In genomic region chr1:111968511-111968910, GRCh38 we compare ENCODE assay signal across 24 cellular contexts. TPM values are rescaled to one million over a fixed set of nuclear protein-coding genes. Genes with fewer than 3 reads are reported as not detected.
DNase-seq lines count a peak whose midpoint lies in the region; ATAC-seq and TF ChIP-seq lines count a peak whose summit lies in the region.
"Had no signal": no experiment of that assay in that cellular context is flagged by ENCODE, and none has a peak within 500 bp of the region (broad histone marks: within the 10 kb centered on the region; RNA-seq: fewer than 3 reads in every experiment).

No MANE protein-coding gene starts in this region.

- TF ChIP-seq POLR2A in spleen (IDR thresholded peaks at IDR 0.05) = no peak

- peaks cover 10% of the 10 kb centered on the region for H3K4me1 ChIP-seq in OCI-LY3 (ENCODE audit: low read length)
- H3K4me1 ChIP-seq in spleen = peaks cover 0 to 17% (median 4%) of the 10 kb centered on the region in 6 donors
- H3K4me1 ChIP-seq: A549, BE2C had no signal

- intact Hi-C loops in posterior vena cava (cut with DNase I) = no loop called here
- intact Hi-C loops in spleen (cut with DNase I; ENCODE audit: low total_unique reads) = no loop called here

- no peaks in the 10 kb centered on the region for H3K79me2 ChIP-seq in OCI-LY3 (ENCODE audit: low read length)

- H2AFZ ChIP-seq in OCI-LY3 (ENCODE audit: low read depth, low read length) = no peak overlapping the region
- H2AFZ ChIP-seq: GM23338 had no signal

- H3K27me3 ChIP-seq in OCI-LY3 (ENCODE audit: low read depth, low read length) (peaks cover 32% of the 10 kb centered on the region; the same call in 1 of the 2 replicates), spleen (replicated peaks in 1 of 7) (peaks cover 0 to 62% (median 0%) of the 10 kb centered on the region in 7 donors)

- ATAC-seq in HG02885 (IDR thresholded peaks at IDR 0.05; ENCODE audit: poor library complexity, unreplicated experiment) = no peak
- ATAC-seq: A549, GM23338, HCT116 had no signal

- WGBS in spleen, 5 donors = 55 to 63% (median 60%) methylated on average over 4 of the region's 4 CpGs

- H3K9me3 ChIP-seq in OCI-LY3 (ENCODE audit: insufficient read depth, low read length) = no peaks in the 10 kb centered on the region
- H3K9me3 ChIP-seq in spleen = no peaks in the 10 kb centered on the region
- H3K9me3 ChIP-seq: A549; BE2C; BLaER1 treated with 17β-estradiol and CSF1 and Interleukin-3, amounts not matched to agents 10 nM and 100 nM had no signal

- no peaks in the 10 kb centered on the region for H3K36me3 ChIP-seq in OCI-LY3 (replicated peaks; ENCODE audit: low read depth, low read length)
- no peaks in the 10 kb centered on the region for H3K36me3 ChIP-seq in spleen
- H3K36me3 ChIP-seq: BE2C; BLaER1 treated with 17β-estradiol and CSF1 and Interleukin-3, amounts not matched to agents 10 nM and 100 nM had no signal

- no peaks in the 10 kb centered on the region for H4K20me1 ChIP-seq in OCI-LY3 (ENCODE audit: insufficient read depth, low read length)

- H3K9ac ChIP-seq in OCI-LY3 (ENCODE audit: low read length) = no peak overlapping the region
- H3K9ac ChIP-seq: BLaER1 treated with 17β-estradiol and CSF1 and Interleukin-3, amounts not matched to agents 10 nM and 100 nM had no signal

- no peak overlapping the region for H3K4me3 ChIP-seq in OCI-LY3 (ENCODE audit: low read length)
- H3K4me3 ChIP-seq in spleen = no peak overlapping the region
- H3K4me3 ChIP-seq: A549; BLaER1 treated with 17β-estradiol and CSF1 and Interleukin-3, amounts not matched to agents 10 nM and 100 nM; GM23338 had no signal

- DNase-seq in cerebellum (ENCODE audit: low spot score) (peak; percentile 82), posterior vena cava (ENCODE audit: low spot score) (peak; percentile 58), spleen (peak; percentile 52), NCI-H446 treated with DMSO at 0.1 percent for 48 hours (lab: John Stamatoyannopoulos, UW) (no peak), NCI-H526 (lab: John Stamatoyannopoulos, UW) (no peak)
- DNase-seq in activated effector memory CD4-positive, alpha-beta T cell treated with Interleukin-2 at 50 U/mL for 16 hours = no peak
- DNase-seq: 8988T; ACHN; AML-193; BE2C; CD4-positive, alpha-beta T cell; CD8-positive, alpha-beta memory T cell; DMS 273 treated with DMSO at 0.1 percent for 48 hours; DMS79; EL; GF-D8; H9 had no signal

- H3K4me2 ChIP-seq in OCI-LY3 (ENCODE audit: low read length) = peak overlapping the region; percentile 7; the same call in 1 of the 2 replicates
- H3K4me2 ChIP-seq: A549, GM23338 had no signal

- no peak for TF ChIP-seq CTCF in OCI-LY3 (IDR thresholded peaks at IDR 0.05; ENCODE audit: low read depth, low read length)
- TF ChIP-seq CTCF in spleen (IDR thresholded peaks at IDR 0.05 in 8 of 11, conservative IDR thresholded peaks at IDR 0.05 in 3 of 11) = no peak

- no peak overlapping the region for H3K27ac ChIP-seq in OCI-LY3 (ENCODE audit: low read length)
- no peak overlapping the region for H3K27ac ChIP-seq in spleen
- H3K27ac ChIP-seq: A549; BLaER1 treated with 17β-estradiol and CSF1 and Interleukin-3, amounts not matched to agents 10 nM and 100 nM had no signal

RNA-seq across cellular contexts. Expression of gene KCND3, which starts 21.0 kb away (rescaled TPM):
- total RNA-seq in cerebellum = 34.1 TPM
- 10 to 100 TPM; 24.6 to 27.8 TPM for total RNA-seq in posterior vena cava
- 10 to 100 TPM in 5 of 7 donors, 1 to 10 TPM in 2; 5.5 to 14.2 (median 10.8) TPM for total RNA-seq in spleen
- 1 to 10 TPM in 1 of 3 donors, under 1 TPM in 2; 0.67 to 1.2 (median 0.91) TPM for polyA plus RNA-seq in spleen
- total RNA-seq: CD8-positive, alpha-beta memory T cell had no signal
- polyA plus RNA-seq: A549; CD14-positive monocyte; CD8-positive, alpha-beta memory T cell had no signal

Comparison
In these comparisons a context has a peak if more than half of its experiments do, and no peak if none do; other contexts are left out.
1. DNase-seq: peak in cerebellum (single experiment), posterior vena cava (single experiment) and spleen (single experiment); none in activated effector memory CD4-positive, alpha-beta T cell treated with Interleukin-2 at 50 U/mL for 16 hours (single experiment), NCI-H446 treated with DMSO at 0.1 percent for 48 hours (single experiment) and NCI-H526 (0 of 2).